21 cellular contexts compared by ENCODE assay signal in the genomic region with DNA sequence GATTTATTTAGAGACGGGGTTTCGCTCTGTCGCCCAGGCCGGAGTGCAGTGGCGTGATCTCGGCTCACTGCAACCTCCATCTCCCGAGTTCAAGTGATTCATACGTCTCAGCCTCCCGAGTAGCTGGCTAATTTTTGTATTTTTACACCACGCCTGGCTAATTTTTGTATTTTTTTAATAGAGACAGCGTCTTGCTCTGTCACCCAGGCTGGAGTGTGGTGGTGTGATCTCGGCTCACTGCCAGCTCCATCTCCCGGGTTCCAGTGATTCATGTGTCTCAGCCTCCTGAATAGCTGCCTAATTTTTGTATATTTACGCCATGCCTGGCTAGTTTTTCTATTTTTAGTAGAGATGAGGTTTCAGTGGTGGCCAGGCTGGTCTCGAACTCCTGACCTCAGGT. TPM values are rescaled to one million over a fixed set of nuclear protein-coding genes. Genes with fewer than 3 reads are reported as not detected.
DNase-seq lines count a peak whose midpoint lies in the region; ATAC-seq and TF ChIP-seq lines count a peak whose summit lies in the region.
"Had no signal": no experiment of that assay in that cellular context is flagged by ENCODE, and none has a peak within 500 bp of the region (broad histone marks: within the 10 kb centered on the region; RNA-seq: fewer than 3 reads in every experiment).

No MANE protein-coding gene starts in this region.

- peaks cover 3 to 7% of the 10 kb centered on the region in 2 donors for H3K4me1 Mint-ChIP-seq in effector memory CD8-positive, alpha-beta T cell (ENCODE audit: low read depth in 2 of 2)
- H3K4me1 Mint-ChIP-seq in natural killer cell treated with Interleukin-12 subunit alpha and Interleukin-12 subunit beta and Interleukin-15 and Interleukin-18, amount 100 ng/mL, for 72 hours (ENCODE audit: low read depth in 2 of 2) = peaks cover 4 to 24% of the 10 kb centered on the region in 2 donors
- H3K4me1 Mint-ChIP-seq in glutamatergic neuron (ENCODE audit: low read depth, unreplicated experiment) = peaks cover 3% of the 10 kb centered on the region

- H3K9ac ChIP-seq in BLaER1 treated with 17β-estradiol and CSF1 and Interleukin-3, amounts not matched to agents 10 nM and 100 nM = peak overlapping the region; percentile 63 to 94 (median 88); a peak in 20 of 22 replicates

- DNase-seq in Daoy (ENCODE audit: low read depth) = peak; percentile 51
- no peak for DNase-seq in effector memory CD8-positive, alpha-beta T cell
- no peak for DNase-seq in natural killer cell treated with Interleukin-12 subunit alpha and Interleukin-12 subunit beta and Interleukin-15 and Interleukin-18, amount 100 ng/mL, for 72 hours (ENCODE audit: low spot score)
- DNase-seq in erythroblast (lab: John Stamatoyannopoulos, UW) = no peak
- no peak for DNase-seq in glutamatergic neuron
- DNase-seq: activated effector memory CD4-positive, alpha-beta T cell treated with Interleukin-2 at 50 U/mL for 16 hours; dermis blood vessel endothelial cell; DMS79 treated with DMSO at 0.1 percent for 48 hours; NCI-H1436 treated with DMSO at 0.1 percent for 48 hours; NCI-H2171; NCI-H524 treated with DMSO at 0.1 percent for 48 hours; nephron progenitor cell; RPMI8226; WERI-Rb-1 had no signal

- peaks cover 0 to 34% (median 0%) of the 10 kb centered on the region in 11 experiments; a peak in 4 of 22 replicates for H3K27me3 ChIP-seq in BLaER1 treated with 17β-estradiol and CSF1 and Interleukin-3, amounts not matched to agents 10 nM and 100 nM
- peaks cover 39% of the 10 kb centered on the region for H3K27me3 ChIP-seq in gastroesophageal sphincter
- H3K27me3 ChIP-seq: pancreas, right lobe of liver had no signal

- peaks cover 51 to 93% (median 86%) of the 10 kb centered on the region in 10 experiments for H3K4me1 ChIP-seq in BLaER1 treated with 17β-estradiol and CSF1 and Interleukin-3, amounts not matched to agents 10 nM and 100 nM
- peaks cover 0 to 6% (median 0%) of the 10 kb centered on the region in 3 donors for H3K4me1 ChIP-seq in gastroesophageal sphincter
- H3K4me1 ChIP-seq: pancreas, right lobe of liver had no signal

- no peaks in the 10 kb centered on the region for H4K20me1 ChIP-seq in BLaER1 treated with 17β-estradiol and CSF1 and Interleukin-3, amounts not matched to agents 10 nM and 100 nM

- H3K27ac ChIP-seq in BLaER1 treated with 17β-estradiol and CSF1 and Interleukin-3, amounts not matched to agents 10 nM and 100 nM = peak overlapping the region in 10 of 11 experiments; percentile 84 to 99 (median 96); a peak in 21 of 22 replicates
- H3K27ac ChIP-seq in gastroesophageal sphincter = no peak overlapping the region
- H3K27ac ChIP-seq: pancreas, right lobe of liver, WERI-Rb-1 had no signal

- TF ChIP-seq CTCF in gastroesophageal sphincter (IDR thresholded peaks at IDR 0.05) = no peak
- no peak for TF ChIP-seq CTCF in glutamatergic neuron (IDR thresholded peaks at IDR 0.05; ENCODE audit: partially characterized antibody, unreplicated experiment)

- H3K4me3 ChIP-seq in BLaER1 treated with 17β-estradiol and CSF1 and Interleukin-3, amounts not matched to agents 10 nM and 100 nM = peak overlapping the region; percentile 28 to 65 (median 57); a peak in 19 of 20 replicates
- H3K4me3 ChIP-seq in gastroesophageal sphincter = no peak overlapping the region
- H3K4me3 ChIP-seq: pancreas, right lobe of liver had no signal

- peak overlapping the region; percentile 74 to 75 for H3K4me3 Mint-ChIP-seq in effector memory CD8-positive, alpha-beta T cell
- H3K4me3 Mint-ChIP-seq in natural killer cell treated with Interleukin-12 subunit alpha and Interleukin-12 subunit beta and Interleukin-15 and Interleukin-18, amount 100 ng/mL, for 72 hours = peak overlapping the region; percentile 76
- no peak overlapping the region for H3K4me3 Mint-ChIP-seq in glutamatergic neuron (ENCODE audit: unreplicated experiment)
- H3K4me3 Mint-ChIP-seq: nephron progenitor cell had no signal

- H3K9me3 ChIP-seq in BLaER1 treated with 17β-estradiol and CSF1 and Interleukin-3, amounts not matched to agents 10 nM and 100 nM (replicated peaks in 1 of 11) = peaks cover 0 to 13% (median 9%) of the 10 kb centered on the region in 11 experiments; a peak in 16 of 22 replicates
- H3K9me3 ChIP-seq in gastroesophageal sphincter = peaks cover 0 to 9% (median 0%) of the 10 kb centered on the region in 3 donors
- H3K9me3 ChIP-seq: pancreas, right lobe of liver had no signal

- ATAC-seq in effector memory CD8-positive, alpha-beta T cell (replicated peaks) = no peak
- no peak for ATAC-seq in natural killer cell treated with Interleukin-12 subunit alpha and Interleukin-12 subunit beta and Interleukin-15 and Interleukin-18, amount 100 ng/mL, for 72 hours
- ATAC-seq in gastroesophageal sphincter = no peak

- peaks cover 25 to 28% of the 10 kb centered on the region in 2 donors for H3K27me3 Mint-ChIP-seq in effector memory CD8-positive, alpha-beta T cell
- peaks cover 21 to 23% of the 10 kb centered on the region in 2 donors for H3K27me3 Mint-ChIP-seq in natural killer cell treated with Interleukin-12 subunit alpha and Interleukin-12 subunit beta and Interleukin-15 and Interleukin-18, amount 100 ng/mL, for 72 hours
- H3K27me3 Mint-ChIP-seq in glutamatergic neuron (ENCODE audit: unreplicated experiment) = no peaks in the 10 kb centered on the region

- 73 to 77% methylated on average over 6 to 14 of the region's 15 CpGs for WGBS in gastroesophageal sphincter (ENCODE audit: low coverage in 1 of 2), 2 donors

- H3K4me2 ChIP-seq in BLaER1 treated with 17β-estradiol and CSF1 and Interleukin-3, amounts not matched to agents 10 nM and 100 nM = peak overlapping the region; percentile 83 to 98 (median 90)

- TF ChIP-seq POLR2A in erythroblast (IDR thresholded peaks at IDR 0.05; ENCODE audit: low read length) (no peak), gastroesophageal sphincter (IDR thresholded peaks at IDR 0.05) (no peak)

- peaks cover 3% of the 10 kb centered on the region for H3K36me3 Mint-ChIP-seq in effector memory CD8-positive, alpha-beta T cell (ENCODE audit: insufficient read depth)
- H3K36me3 Mint-ChIP-seq in natural killer cell treated with Interleukin-12 subunit alpha and Interleukin-12 subunit beta and Interleukin-15 and Interleukin-18, amount 100 ng/mL, for 72 hours = no peaks in the 10 kb centered on the region
- peaks cover 19% of the 10 kb centered on the region for H3K36me3 Mint-ChIP-seq in glutamatergic neuron (ENCODE audit: unreplicated experiment)

- H3K36me3 ChIP-seq in BLaER1 treated with 17β-estradiol and CSF1 and Interleukin-3, amounts not matched to agents 10 nM and 100 nM = no peaks in the 10 kb centered on the region; a peak in 1 of 22 replicates
- H3K36me3 ChIP-seq in gastroesophageal sphincter = peaks cover 0 to 28% of the 10 kb centered on the region in 2 donors
- H3K36me3 ChIP-seq: pancreas, right lobe of liver had no signal

- TF ChIP-seq EP300 in gastroesophageal sphincter (IDR thresholded peaks at IDR 0.05) = no peak

- H3K27ac Mint-ChIP-seq in effector memory CD8-positive, alpha-beta T cell = no peak overlapping the region
- peak overlapping the region in 1 of 2 donors; percentile 74 for H3K27ac Mint-ChIP-seq in natural killer cell treated with Interleukin-12 subunit alpha and Interleukin-12 subunit beta and Interleukin-15 and Interleukin-18, amount 100 ng/mL, for 72 hours
- H3K27ac Mint-ChIP-seq in glutamatergic neuron (ENCODE audit: unreplicated experiment) = no peak overlapping the region
- H3K27ac Mint-ChIP-seq: nephron progenitor cell; T-helper 2 cell treated with Interferon-gamma antibody and Interleukin-4, amounts not matched to agents 5 μg/mL and 100 μg/mL, for 36 hours had no signal

- no peaks in the 10 kb centered on the region for H3K9me3 Mint-ChIP-seq in effector memory CD8-positive, alpha-beta T cell
- H3K9me3 Mint-ChIP-seq in natural killer cell treated with Interleukin-12 subunit alpha and Interleukin-12 subunit beta and Interleukin-15 and Interleukin-18, amount 100 ng/mL, for 72 hours = no peaks in the 10 kb centered on the region
- H3K9me3 Mint-ChIP-seq in glutamatergic neuron (ENCODE audit: unreplicated experiment) = no peaks in the 10 kb centered on the region

RNA-seq across cellular contexts. Expression of a gene that starts 34.3 kb away (rescaled TPM):
- 37.2 and 40.0 TPM in 2 replicates for total RNA-seq in Daoy (2014; rRNA removed; shearing (Covaris generic))
- total RNA-seq in natural killer cell treated with Interleukin-12 subunit alpha and Interleukin-12 subunit beta and Interleukin-15 and Interleukin-18, amount 100 ng/mL, for 72 hours = 10 to 100 TPM; 87.3 to 99.4 TPM
- total RNA-seq in gastroesophageal sphincter (10 to 100 TPM; 13.0 to 33.9 (median 26.8) TPM), glutamatergic neuron (ENCODE audit: unreplicated experiment) (49.8 TPM)

RNA-seq across cellular contexts. Expression of a gene that starts 52.1 kb away (rescaled TPM):
- not detected in 2 replicates for total RNA-seq in Daoy (2014; rRNA removed; shearing (Covaris generic))
- total RNA-seq in natural killer cell treated with Interleukin-12 subunit alpha and Interleukin-12 subunit beta and Interleukin-15 and Interleukin-18, amount 100 ng/mL, for 72 hours = under 1 TPM in 1 of 2 donors, not detected in 1; 0.10 TPM
- total RNA-seq in gastroesophageal sphincter = under 1 TPM in 3 of 4 donors, not detected in 1; 0.13 to 0.31 (median 0.19) TPM
- 1.2 TPM for total RNA-seq in glutamatergic neuron (ENCODE audit: unreplicated experiment)
- total RNA-seq: fibroblast of villous mesenchyme, HT-29, right lobe of liver had no signal

Comparison
In these comparisons a context has a peak if more than half of its experiments do, and no peak if none do; other contexts are left out.
1. H3K27ac ChIP-seq: peak in BLaER1 treated with 17β-estradiol and CSF1 and Interleukin-3, amounts not matched to agents 10 nM and 100 nM (10 of 11); none in gastroesophageal sphincter (0 of 4).
2. H3K4me3 ChIP-seq: peak in BLaER1 treated with 17β-estradiol and CSF1 and Interleukin-3, amounts not matched to agents 10 nM and 100 nM (10 of 10); none in gastroesophageal sphincter (0 of 2).